In genomic region chr2:119760876-119761275, GRCh38 we compare ENCODE assay signal across 8 cellular contexts. TPM values are rescaled to one million over a fixed set of nuclear protein-coding genes. Genes with fewer than 3 reads are reported as not detected.
DNase-seq lines count a peak whose midpoint lies in the region; ATAC-seq, FAIRE-seq and TF ChIP-seq lines count a peak whose summit lies in the region.

No MANE protein-coding gene starts in this region.

- peaks cover 0 to 4% (median 2%) of the 10 kb centered on the region in 4 donors for H3K4me1 ChIP-seq in Peyer's patch
- H3K4me1 ChIP-seq in ovary (ENCODE audit: insufficient read depth), result peaks cover 5% of the 10 kb centered on the region

- TF ChIP-seq CTCF in Peyer's patch (IDR thresholded peaks at IDR 0.05) (no peak), ovary (IDR thresholded peaks at IDR 0.05) (no peak)

- no peak for ATAC-seq in HG03460 (IDR thresholded peaks at IDR 0.05; ENCODE audit: unreplicated experiment)

- no peaks in the 10 kb centered on the region for H3K36me3 ChIP-seq in Peyer's patch
- no peaks in the 10 kb centered on the region for H3K36me3 ChIP-seq in ovary

- peak overlapping the region; percentile 84 for H3K4me3 Mint-ChIP-seq in activated T-cell treated with anti-CD3 and anti-CD28 coated beads, Interleukin-2, amount 50 U/mL, for 24 hours

- no peak for FAIRE-seq in urothelium cell line (lab: Jason Lieb, UNC)

- intact Hi-C loops in ovary (cut with DNase I), result loop anchor here in 1 of 4 donors (10.0 kb wide), 1 partner anchor 54 kb away; no protein-coding TSS in a partner anchor

- H3K9me3 Mint-ChIP-seq in activated T-cell treated with anti-CD3 and anti-CD28 coated beads, Interleukin-2, amount 50 U/mL, for 24 hours, result no peaks in the 10 kb centered on the region

- H3K4me3 ChIP-seq in Peyer's patch (peak overlapping the region in 3 of 4 donors; percentile 70 to 87 (median 84)), ovary (peak overlapping the region; percentile 81)

- H3K27ac ChIP-seq in Peyer's patch, result no peak overlapping the region
- peak overlapping the region; percentile 87 for H3K27ac ChIP-seq in epithelial cell of prostate
- no peak overlapping the region for H3K27ac ChIP-seq in ovary

- no peak for TF ChIP-seq EP300 in ovary (IDR thresholded peaks at IDR 0.05)

- DNase-seq in activated T-cell treated with anti-CD3 and anti-CD28 coated beads, Interleukin-2, amount 50 U/mL, for 24 hours, result no peak
- DNase-seq in activated T-cell treated with anti-CD3 and anti-CD28 coated beads for 4 hours, result no peak
- no peak for DNase-seq in Peyer's patch
- DNase-seq in epithelial cell of prostate (ENCODE audit: low read depth, low spot score), result no peak
- no peak for DNase-seq in ovary
- DNase-seq in urothelium cell line (ENCODE audit: low spot score), result no peak
- DNase-seq in activated CD4-positive, alpha-beta T cell treated with anti-CD3 and anti-CD28 coated beads, Interleukin-2, amount 50 U/mL, for 48 hours, result no peak

- H3K27ac Mint-ChIP-seq in activated T-cell treated with anti-CD3 and anti-CD28 coated beads, Interleukin-2, amount 50 U/mL, for 24 hours, result peak overlapping the region; percentile 90

- WGBS in ovary, 3 donors, result 3 to 5% (median 5%) methylated on average over 5 of the region's 5 CpGs

- no peaks in the 10 kb centered on the region for H3K27me3 Mint-ChIP-seq in activated T-cell treated with anti-CD3 and anti-CD28 coated beads, Interleukin-2, amount 50 U/mL, for 24 hours

- H3K4me1 Mint-ChIP-seq in activated T-cell treated with anti-CD3 and anti-CD28 coated beads, Interleukin-2, amount 50 U/mL, for 24 hours (ENCODE audit: low read depth), result peaks cover 69% of the 10 kb centered on the region

- H3K9me3 ChIP-seq in Peyer's patch (no peaks in the 10 kb centered on the region), ovary (no peaks in the 10 kb centered on the region)

- TF ChIP-seq POLR2A in Peyer's patch (IDR thresholded peaks at IDR 0.05) (no peak), ovary (IDR thresholded peaks at IDR 0.05) (no peak)

- H3K27me3 ChIP-seq in Peyer's patch, result no peaks in the 10 kb centered on the region
- H3K27me3 ChIP-seq in ovary, result no peaks in the 10 kb centered on the region

- peaks cover 14% of the 10 kb centered on the region for H3K36me3 Mint-ChIP-seq in activated T-cell treated with anti-CD3 and anti-CD28 coated beads, Interleukin-2, amount 50 U/mL, for 24 hours (ENCODE audit: low read depth)

RNA-seq across cellular contexts. Expression of gene PTPN4, which starts 1.2 kb away (rescaled TPM):
- total RNA-seq in Peyer's patch (10 to 100 TPM; 33.1 to 86.6 (median 43.5) TPM), ovary (10 to 100 TPM; 22.5 to 45.7 (median 36.0) TPM)
- polyA plus RNA-seq in ovary, result 10 to 100 TPM in 1 of 2 donors, 1 to 10 TPM in 1; 3.4 to 11.1 TPM
